Comparison of ENCODE assay signal across 12 cellular contexts in genomic region chr2:203623616-203624015, GRCh38.
DNase-seq lines count a peak whose midpoint lies in the region; ATAC-seq, FAIRE-seq and TF ChIP-seq lines count a peak whose summit lies in the region.
"Had no signal": no experiment of that assay in that cellular context is flagged by ENCODE, and none has a peak within 500 bp of the region (broad histone marks: within the 10 kb centered on the region; RNA-seq: fewer than 3 reads in every experiment).

No MANE protein-coding gene starts in this region.

- no peaks in the 10 kb centered on the region for H3K36me3 Mint-ChIP-seq in endothelial cell (ENCODE audit: low read depth, unreplicated experiment)
- H3K36me3 Mint-ChIP-seq: stimulated activated naive B cell treated with anti-CD40 and anti-IgM and Interleukin-4, amounts not matched to agents 10 μg/mL and 1 μg/mL and 100 μg/mL, for 72 hours had no signal

- no peak overlapping the region for H3K27ac Mint-ChIP-seq in endothelial cell (ENCODE audit: unreplicated experiment)
- H3K27ac Mint-ChIP-seq: stimulated activated naive B cell treated with anti-CD40 and anti-IgM and Interleukin-4, amounts not matched to agents 10 μg/mL and 1 μg/mL and 100 μg/mL, for 72 hours had no signal

- H3K36me3 ChIP-seq in A673 (ENCODE audit: insufficient read depth, low read length, poor library complexity, severe bottlenecking): no peaks in the 10 kb centered on the region

- TF ChIP-seq CTCF in A673 (conservative IDR thresholded peaks at IDR 0.05; ENCODE audit: low read depth, low read length) (no peak), VCaP (conservative IDR thresholded peaks at IDR 0.05) (no peak), endothelial cell (IDR thresholded peaks at IDR 0.05; ENCODE audit: unreplicated experiment) (no peak)

- ATAC-seq in GM19023 (IDR thresholded peaks at IDR 0.05; ENCODE audit: unreplicated experiment): no peak
- ATAC-seq in GM18511 (IDR thresholded peaks at IDR 0.05; ENCODE audit: unreplicated experiment): no peak
- ATAC-seq: stimulated activated naive B cell treated with anti-CD40 and anti-IgM and Interleukin-4, amounts not matched to agents 10 μg/mL and 1 μg/mL and 100 μg/mL, for 72 hours had no signal

- no peaks in the 10 kb centered on the region for H3K27me3 ChIP-seq in A673 (replicated peaks; ENCODE audit: insufficient read depth, low read depth, low read length, poor library complexity)

- DNase-seq in A673 (ENCODE audit: low spot score): peak; percentile 22
- DNase-seq in HT1080 (ENCODE audit: low read depth): peak; percentile 19
- no peak for DNase-seq in endothelial cell (ENCODE audit: low spot score)
- no peak for DNase-seq in posterior vena cava (ENCODE audit: low spot score)
- DNase-seq: activated CD8-positive, alpha-beta memory T cell treated with anti-CD3 and anti-CD28 coated beads for 24 hours; H7; MM.1S; stimulated activated naive B cell treated with anti-CD40 and anti-IgM and Interleukin-4, amounts not matched to agents 10 μg/mL and 1 μg/mL and 100 μg/mL, for 72 hours had no signal

- H3K4me3 Mint-ChIP-seq in endothelial cell (ENCODE audit: unreplicated experiment): no peak overlapping the region
- H3K4me3 Mint-ChIP-seq: stimulated activated naive B cell treated with anti-CD40 and anti-IgM and Interleukin-4, amounts not matched to agents 10 μg/mL and 1 μg/mL and 100 μg/mL, for 72 hours had no signal

- CTCF ChIA-PET in A673 (lab: Charles Lee): interaction anchor here (0.7 kb wide), 1 partner anchor 11 kb away, joined by 3 read pairs; no protein-coding TSS in a partner anchor

- H3K9me3 Mint-ChIP-seq in endothelial cell (ENCODE audit: unreplicated experiment): no peaks in the 10 kb centered on the region

- no peaks in the 10 kb centered on the region for H3K4me1 ChIP-seq in A673 (ENCODE audit: insufficient read depth, low read length, poor library complexity, severe bottlenecking)

- H3K27me3 Mint-ChIP-seq in endothelial cell (ENCODE audit: unreplicated experiment): peaks cover 2% of the 10 kb centered on the region

- H3K4me1 Mint-ChIP-seq in endothelial cell (ENCODE audit: unreplicated experiment): no peaks in the 10 kb centered on the region
- H3K4me1 Mint-ChIP-seq: stimulated activated naive B cell treated with anti-CD40 and anti-IgM and Interleukin-4, amounts not matched to agents 10 μg/mL and 1 μg/mL and 100 μg/mL, for 72 hours had no signal

- H3K9me3 ChIP-seq in A673 (ENCODE audit: low read depth, low read length, poor library complexity, severe bottlenecking): no peaks in the 10 kb centered on the region

- BruUV-seq in A673 (replicated peaks; lab: Mats Ljungman, UMichigan): no TSS peak

- H3K27ac ChIP-seq in A673 (ENCODE audit: low read depth, low read length, poor library complexity, severe bottlenecking): no peak overlapping the region
- peak overlapping the region; percentile 31; the same call in 1 of the 2 replicates for H3K27ac ChIP-seq in VCaP

- no peak overlapping the region for H3K4me3 ChIP-seq in A673 (ENCODE audit: low read depth, low read length, poor library complexity, severe bottlenecking)

- POLR2A ChIA-PET in A673 (lab: Charles Lee; ENCODE audit: low non-redundant PET): no interaction called here

- FAIRE-seq in islet of Langerhans (lab: Jason Lieb, UNC): peak; percentile 93

- intact Hi-C loops in A673 (cut with micrococcal nuclease; ENCODE audit: unreplicated experiment): no loop called here
- intact Hi-C loops in posterior vena cava (cut with DNase I): no loop called here

Comparison
In these comparisons a context has a peak if more than half of its experiments do, and no peak if none do; other contexts are left out.
1. DNase-seq: peak in A673 (single experiment) and HT1080 (single experiment); none in endothelial cell (single experiment) and posterior vena cava (single experiment).